ENCODE assay signal across 14 cellular contexts in the genomic region with DNA sequence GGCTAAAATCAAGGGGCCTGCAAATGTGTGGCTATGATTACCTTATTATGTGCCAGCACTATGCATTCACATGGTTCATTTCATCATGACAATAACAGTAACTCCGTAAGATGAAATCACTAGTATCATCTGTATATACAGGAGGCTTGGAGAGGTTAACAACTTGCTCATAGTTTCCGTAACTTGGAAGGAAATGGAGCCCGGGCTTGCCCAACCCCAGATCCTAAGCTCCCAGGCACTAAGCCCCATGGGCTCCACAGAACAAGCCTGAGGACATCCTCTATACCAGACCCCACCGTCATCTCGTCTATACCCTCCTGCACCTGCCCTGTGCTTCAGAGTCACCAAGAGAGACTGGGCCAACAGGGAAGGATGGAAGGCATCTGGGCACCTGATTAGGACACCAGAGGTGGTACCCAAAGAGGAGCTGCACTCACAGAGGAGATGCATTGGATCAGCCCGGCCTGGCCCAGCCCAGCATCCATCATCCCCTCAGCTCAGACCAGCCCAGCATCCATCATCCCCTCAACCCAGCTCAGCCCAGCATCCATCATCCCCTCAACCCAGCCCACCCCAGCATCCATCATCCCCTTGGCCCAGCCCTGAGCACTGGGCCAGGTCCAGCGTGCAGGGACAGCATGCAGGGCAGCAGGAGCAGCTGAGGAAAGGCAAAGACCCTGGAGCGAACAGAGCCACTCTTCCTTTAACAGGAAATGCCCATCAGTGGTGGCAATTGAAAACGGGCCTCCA. TPM values are rescaled to one million over a fixed set of nuclear protein-coding genes. Genes with fewer than 3 reads are reported as not detected.
DNase-seq lines count a peak whose midpoint lies in the region; ATAC-seq lines count a peak whose summit lies in the region.
"Had no signal": no experiment of that assay in that cellular context is flagged by ENCODE, and none has a peak within 500 bp of the region (broad histone marks: within the 10 kb centered on the region; RNA-seq: fewer than 3 reads in every experiment).

No MANE protein-coding gene starts in this region.

- H3K4me3 Mint-ChIP-seq in activated CD8-positive, alpha-beta T cell treated with anti-CD3 and anti-CD28 coated beads, Interleukin-2, amount 10 ng/mL, durations not matched to agents 7 days and 5 days: no peak overlapping the region
- H3K4me3 Mint-ChIP-seq in stimulated activated memory B cell treated with anti-CD40 and anti-IgM and Interleukin-4, amounts not matched to agents 10 μg/mL and 1 μg/mL and 100 μg/mL, for 72 hours: no peak overlapping the region

- ATAC-seq in activated CD4-positive, CD25-positive, alpha-beta regulatory T cell treated with anti-CD3 and anti-CD28 coated beads, Interleukin-2, amount 50 U/mL, for 24 hours: no peak
- ATAC-seq in activated CD8-positive, alpha-beta T cell treated with anti-CD3 and anti-CD28 coated beads, Interleukin-2, amount 10 ng/mL, durations not matched to agents 7 days and 5 days: no peak
- ATAC-seq in stimulated activated memory B cell treated with anti-CD40 and anti-IgM and Interleukin-4, amounts not matched to agents 10 μg/mL and 1 μg/mL and 100 μg/mL, for 72 hours: no peak
- no peak for ATAC-seq in HG03139 (IDR thresholded peaks at IDR 0.05; ENCODE audit: unreplicated experiment)
- ATAC-seq in HG03039 (IDR thresholded peaks at IDR 0.05; ENCODE audit: unreplicated experiment): no peak

- POLR2A ChIA-PET in activated CD8-positive, alpha-beta T cell treated with anti-CD3 and anti-CD28 coated beads, Interleukin-2, amount 10 ng/mL, durations not matched to agents 7 days and 5 days (lab: Charles Lee): interaction anchor here (0.8 to 12.2 kb wide), 5 partner anchors 10 to 79 kb away, joined by 3 to 222 read pairs (median 3); a partner anchor contains a TSS

- no peaks in the 10 kb centered on the region for H3K9me3 Mint-ChIP-seq in activated CD8-positive, alpha-beta T cell treated with anti-CD3 and anti-CD28 coated beads, Interleukin-2, amount 10 ng/mL, durations not matched to agents 7 days and 5 days (ENCODE audit: insufficient read depth)
- no peaks in the 10 kb centered on the region for H3K9me3 Mint-ChIP-seq in stimulated activated memory B cell treated with anti-CD40 and anti-IgM and Interleukin-4, amounts not matched to agents 10 μg/mL and 1 μg/mL and 100 μg/mL, for 72 hours

- CTCF ChIA-PET in activated CD8-positive, alpha-beta T cell treated with anti-CD3 and anti-CD28 coated beads, Interleukin-2, amount 10 ng/mL, durations not matched to agents 7 days and 5 days (lab: Charles Lee): interaction anchor here (0.7 to 2.5 kb wide), 2 partner anchors 9 to 14 kb away, joined by 3 to 10 read pairs; no protein-coding TSS in a partner anchor

- peak; percentile 28 for DNase-seq in activated CD4-positive, CD25-positive, alpha-beta regulatory T cell treated with anti-CD3 and anti-CD28 coated beads, Interleukin-2, amount 50 U/mL, for 72 hours
- no peak for DNase-seq in activated CD8-positive, alpha-beta T cell treated with anti-CD3 and anti-CD28 coated beads, Interleukin-2, amount 10 ng/mL, durations not matched to agents 7 days and 5 days
- DNase-seq in iris pigment epithelial cell (ENCODE audit: low read depth): peak; percentile 68
- DNase-seq in epidermal melanocyte (ENCODE audit: insufficient read length, low spot score): no peak
- DNase-seq: activated gamma-delta T cell treated with Interleukin-2 at 50 U/mL for 16 hours, Caco-2, cerebellar nuclear complex, NCI-H2029 treated with DMSO at 0.1 percent for 48 hours, NCI-H82, SHP77 had no signal

- H3K4me1 Mint-ChIP-seq in activated CD8-positive, alpha-beta T cell treated with anti-CD3 and anti-CD28 coated beads, Interleukin-2, amount 10 ng/mL, durations not matched to agents 7 days and 5 days (ENCODE audit: low read depth): peaks cover 97% of the 10 kb centered on the region
- peaks cover 63% of the 10 kb centered on the region for H3K4me1 Mint-ChIP-seq in stimulated activated memory B cell treated with anti-CD40 and anti-IgM and Interleukin-4, amounts not matched to agents 10 μg/mL and 1 μg/mL and 100 μg/mL, for 72 hours

- H3K27ac Mint-ChIP-seq in activated CD8-positive, alpha-beta T cell treated with anti-CD3 and anti-CD28 coated beads, Interleukin-2, amount 10 ng/mL, durations not matched to agents 7 days and 5 days: peak overlapping the region; percentile 99
- peak overlapping the region; percentile 91 for H3K27ac Mint-ChIP-seq in stimulated activated memory B cell treated with anti-CD40 and anti-IgM and Interleukin-4, amounts not matched to agents 10 μg/mL and 1 μg/mL and 100 μg/mL, for 72 hours

- H3K27me3 Mint-ChIP-seq in activated CD8-positive, alpha-beta T cell treated with anti-CD3 and anti-CD28 coated beads, Interleukin-2, amount 10 ng/mL, durations not matched to agents 7 days and 5 days (ENCODE audit: low read depth): no peaks in the 10 kb centered on the region
- no peaks in the 10 kb centered on the region for H3K27me3 Mint-ChIP-seq in stimulated activated memory B cell treated with anti-CD40 and anti-IgM and Interleukin-4, amounts not matched to agents 10 μg/mL and 1 μg/mL and 100 μg/mL, for 72 hours

- peaks cover 34% of the 10 kb centered on the region for H3K36me3 Mint-ChIP-seq in activated CD8-positive, alpha-beta T cell treated with anti-CD3 and anti-CD28 coated beads, Interleukin-2, amount 10 ng/mL, durations not matched to agents 7 days and 5 days (ENCODE audit: low read depth)
- H3K36me3 Mint-ChIP-seq in stimulated activated memory B cell treated with anti-CD40 and anti-IgM and Interleukin-4, amounts not matched to agents 10 μg/mL and 1 μg/mL and 100 μg/mL, for 72 hours: peaks cover 11% of the 10 kb centered on the region

RNA-seq across cellular contexts. Expression of a gene that starts 28.5 kb away (rescaled TPM):
- total RNA-seq in activated CD8-positive, alpha-beta T cell treated with anti-CD3 and anti-CD28 coated beads, Interleukin-2, amount 10 ng/mL, durations not matched to agents 7 days and 5 days: 10 to 100 TPM; 87.3 to 94.9 TPM

RNA-seq across cellular contexts. Expression of a gene that starts 36.8 kb away (rescaled TPM):
- 10 to 100 TPM; 14.7 to 15.0 TPM for total RNA-seq in activated CD8-positive, alpha-beta T cell treated with anti-CD3 and anti-CD28 coated beads, Interleukin-2, amount 10 ng/mL, durations not matched to agents 7 days and 5 days

Comparison
In these comparisons a context has a peak if more than half of its experiments do, and no peak if none do; other contexts are left out.
1. DNase-seq: peak in activated CD4-positive, CD25-positive, alpha-beta regulatory T cell treated with anti-CD3 and anti-CD28 coated beads, Interleukin-2, amount 50 U/mL, for 72 hours (single experiment) and iris pigment epithelial cell (single experiment); none in activated CD8-positive, alpha-beta T cell treated with anti-CD3 and anti-CD28 coated beads, Interleukin-2, amount 10 ng/mL, durations not matched to agents 7 days and 5 days (single experiment) and epidermal melanocyte (single experiment).